Comparison of ENCODE assay signal across 8 cellular contexts in genomic region chr12:121536058-121536928, GRCh38. TPM values are rescaled to one million over a fixed set of nuclear protein-coding genes. Genes with fewer than 3 reads are reported as not detected.
DNase-seq lines count a peak whose midpoint lies in the region; ATAC-seq and TF ChIP-seq lines count a peak whose summit lies in the region.

No MANE protein-coding gene starts in this region.

- H3K36me3 Mint-ChIP-seq in activated CD4-positive, alpha-beta T cell treated with anti-CD3 and anti-CD28 coated beads, Interleukin-2, amount 10 ng/mL, durations not matched to agents 24 days and 14 days (ENCODE audit: low read depth), result peaks cover 17% of the 10 kb centered on the region

- H3K4me1 ChIP-seq in liver (ENCODE audit: control insufficient read depth in 4 of 4, insufficient read depth in 4 of 4, low read length in 3 of 4), result peaks cover 6 to 36% (median 25%) of the 10 kb centered on the region in 4 donors

- H3K4me3 Mint-ChIP-seq in activated CD4-positive, alpha-beta T cell treated with anti-CD3 and anti-CD28 coated beads, Interleukin-2, amount 10 ng/mL, durations not matched to agents 24 days and 14 days, result peak overlapping the region; percentile 82

- H3K27me3 ChIP-seq in liver (ENCODE audit: control insufficient read depth in 4 of 4, insufficient read depth in 4 of 4, low read length in 3 of 4), result no peaks in the 10 kb centered on the region

- H3K4me1 Mint-ChIP-seq in activated CD4-positive, alpha-beta T cell treated with anti-CD3 and anti-CD28 coated beads, Interleukin-2, amount 10 ng/mL, durations not matched to agents 24 days and 14 days, result peaks cover 38% of the 10 kb centered on the region

- no peak for TF ChIP-seq RAD21 in liver (IDR thresholded peaks at IDR 0.05)

- H3K9me3 Mint-ChIP-seq in activated CD4-positive, alpha-beta T cell treated with anti-CD3 and anti-CD28 coated beads, Interleukin-2, amount 10 ng/mL, durations not matched to agents 24 days and 14 days, result no peaks in the 10 kb centered on the region

- H3K36me3 ChIP-seq in liver (ENCODE audit: control insufficient read depth in 4 of 4, insufficient read depth in 3 of 4, low read depth in 1 of 4, low read length in 3 of 4), result peaks cover 0 to 12% (median 8%) of the 10 kb centered on the region in 4 donors

- TF ChIP-seq CTCF in liver (IDR thresholded peaks at IDR 0.05; ENCODE audit: low read depth, low read length, missing input control), result no peak

- 8% methylated on average over 38 of the region's 38 CpGs for WGBS in liver

- peak overlapping the region; percentile 72 for H3K27ac Mint-ChIP-seq in activated CD4-positive, alpha-beta T cell treated with anti-CD3 and anti-CD28 coated beads, Interleukin-2, amount 10 ng/mL, durations not matched to agents 24 days and 14 days

- H3K4me3 ChIP-seq in liver (ENCODE audit: low read depth in 1 of 3, low read length in 3 of 3), result peak overlapping the region; percentile 57 to 72 (median 67)

- H3K27me3 Mint-ChIP-seq in activated CD4-positive, alpha-beta T cell treated with anti-CD3 and anti-CD28 coated beads, Interleukin-2, amount 10 ng/mL, durations not matched to agents 24 days and 14 days, result peaks cover 1% of the 10 kb centered on the region

- H3K9me3 ChIP-seq in liver (ENCODE audit: control insufficient read depth in 4 of 4, low read length in 3 of 4), result no peaks in the 10 kb centered on the region

- peak; percentile 63 for DNase-seq in ACHN
- DNase-seq in NCI-H2196 treated with DMSO at 0.1 percent for 48 hours (lab: John Stamatoyannopoulos, UW; ENCODE audit: unreplicated experiment), result peak; percentile 71
- peak; percentile 62 for DNase-seq in activated CD4-positive, alpha-beta T cell treated with anti-CD3 and anti-CD28 coated beads, Interleukin-2, amount 10 ng/mL, durations not matched to agents 24 days and 14 days
- peak; percentile 80 for DNase-seq in dermis blood vessel endothelial cell
- peak in 2 of 3 experiments; percentile 25 to 30 for DNase-seq in stimulated activated CD4-positive, alpha-beta T cell treated with anti-CD3 and anti-CD28 coated beads, TNF-alpha, amount 100 ng/mL, for 4 hours (ENCODE audit: low read depth in 3 of 3)

- H3K27ac ChIP-seq in liver (ENCODE audit: low read depth in 1 of 2, low read length in 2 of 2), result peak overlapping the region; percentile 97

- intact Hi-C loops in activated CD4-positive, alpha-beta T cell treated with anti-CD3 and anti-CD28 coated beads, Interleukin-2, amount 10 ng/mL, durations not matched to agents 24 days and 14 days (cut with micrococcal nuclease), result loop anchor here (2.0 kb wide), 1 partner anchor 45 kb away; the partner anchor contains the start of gene KDM2B

- in situ Hi-C loops in ACHN (cut with HindIII; ENCODE audit: low pct_ligation_motif_present, low pct_unique_long_range_greater_than_20kb, low sequenced_read_pairs), result no loop called here

- H3K9ac ChIP-seq in liver (ENCODE audit: low read depth in 1 of 2, low read length in 2 of 2), result peak overlapping the region; percentile 44 to 81

- ATAC-seq in GM18858 (IDR thresholded peaks at IDR 0.05; ENCODE audit: unreplicated experiment), result peak; percentile 39
- ATAC-seq in HG03039 (IDR thresholded peaks at IDR 0.05; ENCODE audit: unreplicated experiment), result peak; percentile 40

TF ChIP-seq in liver, 16 proteins besides CTCF, POLR2A, EP300 and RAD21:
- TF ChIP-seq YY1 (IDR thresholded peaks at IDR 0.05), result peak; percentile 59
- TF ChIP-seq MAX (IDR thresholded peaks at IDR 0.05), result peak; percentile 40
- no peak for TF ChIP-seq EGR1 (IDR thresholded peaks at IDR 0.05; ENCODE audit: low read depth in 2 of 2)
- TF ChIP-seq HNF4A (conservative IDR thresholded peaks at IDR 0.05), result peak in 1 of 2 donors; percentile 3
- no peak for TF ChIP-seq ATF3 (IDR thresholded peaks at IDR 0.05)
- TF ChIP-seq FOXA2 (IDR thresholded peaks at IDR 0.05), result no peak
- TF ChIP-seq SP1 (IDR thresholded peaks at IDR 0.05), result peak; percentile 21
- TF ChIP-seq TAF1 (conservative IDR thresholded peaks at IDR 0.05), result no peak

RNA-seq across cellular contexts. Expression of gene KDM2B, which starts 44.5 kb away (rescaled TPM):
- total RNA-seq in activated CD4-positive, alpha-beta T cell treated with anti-CD3 and anti-CD28 coated beads, Interleukin-2, amount 10 ng/mL, durations not matched to agents 24 days and 14 days, result 60.7 and 62.9 TPM in 2 replicates
- 29.4 and 32.0 TPM in 2 replicates for total RNA-seq in dermis blood vessel endothelial cell
- total RNA-seq in liver, result 10 to 100 TPM; 13.7 to 34.2 TPM
- 1 to 10 TPM; 7.0 to 7.4 TPM for polyA plus RNA-seq in liver

Comparison
In these comparisons a context has a peak if more than half of its experiments do, and no peak if none do; other contexts are left out.
1. Peak in every context shown above with its lines: DNase-seq, ATAC-seq, H3K4me3 ChIP-seq and H3K27ac ChIP-seq.
2. DNase-seq: peak in every context shown above with its lines; median percentile 80 in dermis blood vessel endothelial cell; 71 in NCI-H2196 treated with DMSO at 0.1 percent for 48 hours; 63 in ACHN; 62 in activated CD4-positive, alpha-beta T cell treated with anti-CD3 and anti-CD28 coated beads, Interleukin-2, amount 10 ng/mL, durations not matched to agents 24 days and 14 days; 28 in stimulated activated CD4-positive, alpha-beta T cell treated with anti-CD3 and anti-CD28 coated beads, TNF-alpha, amount 100 ng/mL, for 4 hours.